ENCODE assay signal across 18 cellular contexts in the genomic region with DNA sequence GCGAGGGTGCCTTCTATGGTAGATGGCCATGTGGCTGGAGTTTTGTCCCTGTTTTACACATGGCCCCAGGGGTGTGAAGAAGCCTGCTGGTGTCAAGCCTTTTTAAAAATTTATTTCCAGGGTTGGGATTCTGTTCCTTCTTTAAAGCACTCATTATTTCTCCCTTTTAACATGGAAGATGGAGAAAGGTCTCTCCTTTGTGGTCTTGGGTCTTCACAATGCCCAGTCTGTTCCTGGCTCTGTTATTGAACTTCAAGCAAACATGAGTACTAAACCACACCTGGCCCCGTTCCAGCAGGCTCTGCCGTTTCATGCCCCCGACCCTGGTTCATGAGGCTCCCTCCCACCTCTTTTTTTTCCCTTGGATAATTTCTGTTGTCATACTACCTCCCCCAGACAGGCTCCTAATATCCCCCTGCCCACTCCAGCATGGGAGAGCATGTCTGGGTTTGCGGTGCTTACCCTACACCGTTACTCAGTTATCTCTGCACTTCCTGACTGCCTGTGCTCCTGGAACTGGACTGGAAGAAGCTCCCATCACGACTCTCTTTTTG.
DNase-seq lines count a peak whose midpoint lies in the region; ATAC-seq and TF ChIP-seq lines count a peak whose summit lies in the region.
"Had no signal": no experiment of that assay in that cellular context is flagged by ENCODE, and none has a peak within 500 bp of the region (broad histone marks: within the 10 kb centered on the region; RNA-seq: fewer than 3 reads in every experiment).

No MANE protein-coding gene starts in this region.

- no peaks in the 10 kb centered on the region for H3K27me3 Mint-ChIP-seq in stimulated activated memory B cell treated with anti-CD40 and anti-IgM and Interleukin-4, amounts not matched to agents 10 μg/mL and 1 μg/mL and 100 μg/mL, for 72 hours

- H3K9me3 ChIP-seq in HEK293 (ENCODE audit: control insufficient read depth, insufficient read depth, low read depth, low read length), result no peaks in the 10 kb centered on the region
- H3K9me3 ChIP-seq: Peyer's patch had no signal

- H3K36me3 ChIP-seq in HEK293 (ENCODE audit: control insufficient read depth in 2 of 2, insufficient read depth in 1 of 2, low read length in 2 of 2), result no peaks in the 10 kb centered on the region
- H3K36me3 ChIP-seq: Peyer's patch had no signal

- ATAC-seq in stimulated activated memory B cell treated with anti-CD40 and anti-IgM and Interleukin-4, amounts not matched to agents 10 μg/mL and 1 μg/mL and 100 μg/mL, for 72 hours, result no peak
- ATAC-seq in HG03457 (IDR thresholded peaks at IDR 0.05; ENCODE audit: unreplicated experiment) (no peak), GM21786 (IDR thresholded peaks at IDR 0.05; ENCODE audit: unreplicated experiment) (no peak)
- ATAC-seq: SK-N-SH treated with all-trans-retinoic acid at 6 μM for 48 hours had no signal

- H3K4me3 Mint-ChIP-seq in stimulated activated memory B cell treated with anti-CD40 and anti-IgM and Interleukin-4, amounts not matched to agents 10 μg/mL and 1 μg/mL and 100 μg/mL, for 72 hours, result no peak overlapping the region
- H3K4me3 Mint-ChIP-seq: H9 had no signal

- POLR2A ChIA-PET in HEK293 (lab: Yijun Ruan, JAX), result no interaction called here

- no peaks in the 10 kb centered on the region for H3K36me3 Mint-ChIP-seq in stimulated activated memory B cell treated with anti-CD40 and anti-IgM and Interleukin-4, amounts not matched to agents 10 μg/mL and 1 μg/mL and 100 μg/mL, for 72 hours

- peaks cover 19% of the 10 kb centered on the region for H3K4me1 Mint-ChIP-seq in stimulated activated memory B cell treated with anti-CD40 and anti-IgM and Interleukin-4, amounts not matched to agents 10 μg/mL and 1 μg/mL and 100 μg/mL, for 72 hours

- H3K9me3 Mint-ChIP-seq in stimulated activated memory B cell treated with anti-CD40 and anti-IgM and Interleukin-4, amounts not matched to agents 10 μg/mL and 1 μg/mL and 100 μg/mL, for 72 hours, result no peaks in the 10 kb centered on the region
- H3K9me3 Mint-ChIP-seq: H9 had no signal

- peaks cover 6% of the 10 kb centered on the region; the same call in 1 of the 2 replicates for H3K4me1 ChIP-seq in HEK293 (ENCODE audit: control insufficient read depth, insufficient read depth, low read length)
- H3K4me1 ChIP-seq: Peyer's patch had no signal

- H3K27ac ChIP-seq in HEK293 (ENCODE audit: extremely low read depth, low read depth, low read length), result no peak overlapping the region
- H3K27ac ChIP-seq: HL-60, Peyer's patch had no signal

- H3K27ac Mint-ChIP-seq in stimulated activated memory B cell treated with anti-CD40 and anti-IgM and Interleukin-4, amounts not matched to agents 10 μg/mL and 1 μg/mL and 100 μg/mL, for 72 hours, result peak overlapping the region; percentile 29

- TF ChIP-seq CTCF in HEK293 (tag by site-specific recombination; IDR thresholded peaks at IDR 0.05), result no peak

- H3K4me3 ChIP-seq in HEK293 (ENCODE audit: low read depth, low read length), result no peak overlapping the region
- H3K4me3 ChIP-seq: Peyer's patch had no signal

- peak; percentile 25 for DNase-seq in NCI-H2227 (lab: John Stamatoyannopoulos, UW; ENCODE audit: unreplicated experiment)
- DNase-seq in NCI-H2227 treated with DMSO at 0.1 percent for 48 hours (lab: John Stamatoyannopoulos, UW), result no peak
- DNase-seq in RPMI7951 (ENCODE audit: low read depth), result peak; percentile 21
- no peak for DNase-seq in effector CD8-positive, alpha-beta T cell (lab: John Stamatoyannopoulos, UW)
- DNase-seq: H9, KG1, NCI-H1048, NCI-H1694 treated with DMSO at 0.1 percent for 48 hours, NCI-H2107, NCI-H774, Peyer's patch, T-helper 1 cell had no signal

- CTCF ChIA-PET in HEK293 (lab: Yijun Ruan, JAX), result interaction anchor here (0.6 to 1.7 kb wide), 4 partner anchors 159 to 284 kb away, joined by 4 to 6 read pairs (median 4); no protein-coding TSS in a partner anchor

TF ChIP-seq in HEK293, 187 proteins besides CTCF, POLR2A, EP300 and RAD21:
- TF ChIP-seq EGR2 (tag by site-specific recombination; IDR thresholded peaks at IDR 0.05; ENCODE audit: low read depth) (peak; percentile 71), ZFHX2 (tag by site-specific recombination; conservative IDR thresholded peaks at IDR 0.05) (peak; percentile 60)
- TF ChIP-seq, protein P1, sequence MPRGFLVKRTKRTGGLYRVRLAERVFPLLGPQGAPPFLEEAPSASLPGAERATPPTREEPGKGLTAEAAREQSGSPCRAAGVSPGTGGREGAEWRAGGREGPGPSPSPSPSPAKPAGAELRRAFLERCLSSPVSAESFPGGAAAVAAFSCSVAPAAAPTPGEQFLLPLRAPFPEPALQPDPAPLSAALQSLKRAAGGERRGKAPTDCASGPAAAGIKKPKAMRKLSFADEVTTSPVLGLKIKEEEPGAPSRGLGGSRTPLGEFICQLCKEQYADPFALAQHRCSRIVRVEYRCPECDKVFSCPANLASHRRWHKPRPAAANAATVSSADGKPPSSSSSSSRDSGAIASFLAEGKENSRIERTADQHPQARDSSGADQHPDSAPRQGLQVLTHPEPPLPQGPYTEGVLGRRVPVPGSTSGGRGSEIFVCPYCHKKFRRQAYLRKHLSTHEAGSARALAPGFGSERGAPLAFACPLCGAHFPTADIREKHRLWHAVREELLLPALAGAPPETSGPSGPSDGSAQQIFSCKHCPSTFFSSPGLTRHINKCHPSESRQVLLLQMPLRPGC (tag by site-specific recombination; IDR thresholded peaks at IDR 0.05), result no peak

Comparison
In these comparisons a context has a peak if more than half of its experiments do, and no peak if none do; other contexts are left out.
1. DNase-seq: peak in NCI-H2227 (single experiment) and RPMI7951 (single experiment); none in NCI-H2227 treated with DMSO at 0.1 percent for 48 hours (single experiment) and effector CD8-positive, alpha-beta T cell (single experiment).